13 cellular contexts compared by ENCODE assay signal in genomic region chr20:48689388-48689787, GRCh38.
"Had no signal": no experiment of that assay in that cellular context is flagged by ENCODE, and none has a peak within 500 bp of the region (broad histone marks: within the 10 kb centered on the region; RNA-seq: fewer than 3 reads in every experiment).

No MANE protein-coding gene starts in this region.

- H3K27ac Mint-ChIP-seq: neural progenitor cell had no signal

- H3K4me3 Mint-ChIP-seq: neural progenitor cell had no signal

- H3K4me3 ChIP-seq: cardiac muscle cell, colonic mucosa, gastrocnemius medialis, left lung, neural progenitor cell, pancreas, upper lobe of left lung had no signal

- DNase-seq: activated CD4-positive, alpha-beta T cell treated with anti-CD3 and anti-CD28 coated beads for 1 hour; activated gamma-delta T cell; activated T-cell treated with anti-CD3 and anti-CD28 coated beads for 4 hours; colonic mucosa; effector CD4-positive, alpha-beta T cell; gastrocnemius medialis; left lung; mesenchymal stem cell; pancreas; upper lobe of left lung had no signal

- H3K9me3 Mint-ChIP-seq: neural progenitor cell had no signal

- H3K27me3 ChIP-seq: cardiac muscle cell, colonic mucosa, gastrocnemius medialis, left lung, neural progenitor cell, pancreas, upper lobe of left lung had no signal

- H3K9me3 ChIP-seq: colonic mucosa, gastrocnemius medialis, left lung, pancreas, upper lobe of left lung had no signal

- ATAC-seq: gastrocnemius medialis, left lung, pancreas had no signal

- H3K27ac ChIP-seq: cardiac muscle cell, colonic mucosa, epithelial cell of prostate, gastrocnemius medialis, left lung, neural progenitor cell, pancreas had no signal

- H3K36me3 ChIP-seq: cardiac muscle cell, colonic mucosa, gastrocnemius medialis, neural progenitor cell, pancreas had no signal
